12 cellular contexts compared by ENCODE assay signal in genomic region chr18:51666717-51667320, GRCh38.
DNase-seq lines count a peak whose midpoint lies in the region; ATAC-seq, FAIRE-seq and TF ChIP-seq lines count a peak whose summit lies in the region.
"Had no signal": no experiment of that assay in that cellular context is flagged by ENCODE, and none has a peak within 500 bp of the region (broad histone marks: within the 10 kb centered on the region; RNA-seq: fewer than 3 reads in every experiment).

No MANE protein-coding gene starts in this region.

- H3K79me2 ChIP-seq in astrocyte (ENCODE audit: insufficient read depth, low read length), result no peaks in the 10 kb centered on the region

- no peak for TF ChIP-seq CTCF in astrocyte (IDR thresholded peaks at IDR 0.05; ENCODE audit: insufficient read depth, low read depth, low read length)

- no peak overlapping the region for H3K27ac Mint-ChIP-seq in astrocyte (ENCODE audit: unreplicated experiment)
- no peak overlapping the region for H3K27ac Mint-ChIP-seq in activated CD4-positive, alpha-beta T cell treated with anti-CD3 and anti-CD28 coated beads, Interleukin-2, amount 10 ng/mL, durations not matched to agents 24 days and 14 days
- H3K27ac Mint-ChIP-seq: activated T-cell treated with anti-CD3 and anti-CD28 coated beads, Interleukin-2, amount 50 U/mL, for 72 hours; memory B cell; T-cell had no signal

- no peaks in the 10 kb centered on the region for H3K36me3 Mint-ChIP-seq in astrocyte (ENCODE audit: low read depth, unreplicated experiment)
- no peaks in the 10 kb centered on the region for H3K36me3 Mint-ChIP-seq in activated CD4-positive, alpha-beta T cell treated with anti-CD3 and anti-CD28 coated beads, Interleukin-2, amount 10 ng/mL, durations not matched to agents 24 days and 14 days (ENCODE audit: low read depth)
- H3K36me3 Mint-ChIP-seq: memory B cell, T-cell had no signal

- H4K20me1 ChIP-seq in astrocyte (ENCODE audit: insufficient read depth, low read length), result no peaks in the 10 kb centered on the region

- H3K27me3 ChIP-seq in astrocyte (ENCODE audit: insufficient read depth, low read length), result peaks cover 2% of the 10 kb centered on the region
- H3K27me3 ChIP-seq: vagina had no signal

- H3K9ac ChIP-seq in astrocyte (ENCODE audit: low read length), result no peak overlapping the region

- peaks cover 11% of the 10 kb centered on the region for H3K27me3 Mint-ChIP-seq in astrocyte (ENCODE audit: low read depth, unreplicated experiment)
- H3K27me3 Mint-ChIP-seq in activated CD4-positive, alpha-beta T cell treated with anti-CD3 and anti-CD28 coated beads, Interleukin-2, amount 10 ng/mL, durations not matched to agents 24 days and 14 days, result no peaks in the 10 kb centered on the region

- no peak for FAIRE-seq in astrocyte (lab: Jason Lieb, UNC)

- no peaks in the 10 kb centered on the region for H3K9me3 ChIP-seq in astrocyte (ENCODE audit: insufficient read depth, low read depth, low read length)
- H3K9me3 ChIP-seq: vagina had no signal

- H2AFZ ChIP-seq in astrocyte (ENCODE audit: low read depth, low read length), result peak overlapping the region; percentile 64

- H3K9me3 Mint-ChIP-seq in astrocyte (ENCODE audit: unreplicated experiment), result peaks cover 2% of the 10 kb centered on the region
- no peaks in the 10 kb centered on the region for H3K9me3 Mint-ChIP-seq in activated CD4-positive, alpha-beta T cell treated with anti-CD3 and anti-CD28 coated beads, Interleukin-2, amount 10 ng/mL, durations not matched to agents 24 days and 14 days
- H3K9me3 Mint-ChIP-seq: activated T-cell treated with anti-CD3 and anti-CD28 coated beads, Interleukin-2, amount 50 U/mL, for 72 hours; memory B cell had no signal

- H3K36me3 ChIP-seq in astrocyte (ENCODE audit: insufficient read depth, low read length), result no peaks in the 10 kb centered on the region
- H3K36me3 ChIP-seq: vagina had no signal

- H3K4me1 ChIP-seq in astrocyte (ENCODE audit: insufficient read depth, low read length), result no peaks in the 10 kb centered on the region
- H3K4me1 ChIP-seq: vagina had no signal

- H3K4me1 Mint-ChIP-seq in astrocyte (ENCODE audit: low read depth, unreplicated experiment), result peaks cover 9% of the 10 kb centered on the region
- peaks cover 2% of the 10 kb centered on the region for H3K4me1 Mint-ChIP-seq in activated CD4-positive, alpha-beta T cell treated with anti-CD3 and anti-CD28 coated beads, Interleukin-2, amount 10 ng/mL, durations not matched to agents 24 days and 14 days

- no peak for ATAC-seq in HG02938 (IDR thresholded peaks at IDR 0.05; ENCODE audit: unreplicated experiment)
- ATAC-seq: activated T-cell treated with anti-CD3 and anti-CD28 coated beads, Interleukin-2, amount 50 U/mL, for 72 hours; T-cell had no signal

- H3K4me2 ChIP-seq in astrocyte (ENCODE audit: low read length), result peak overlapping the region; percentile 36

- H3K4me3 ChIP-seq in astrocyte (ENCODE audit: insufficient read depth, low read depth, low read length), result no peak overlapping the region
- H3K4me3 ChIP-seq: vagina had no signal

- peak in 9 of 14 donors; percentile 16 to 60 (median 37) for DNase-seq in C1 segment of cervical spinal cord (lab: John Stamatoyannopoulos, UW)
- peak; percentile 79 for DNase-seq in NCI-H2107 (lab: John Stamatoyannopoulos, UW)
- DNase-seq in astrocyte (ENCODE audit: low read depth), result peak; percentile 1
- peak; percentile 1 to 2 for DNase-seq in lung microvascular endothelial cell (ENCODE audit: low read depth in 2 of 2)
- no peak for DNase-seq in activated CD4-positive, alpha-beta T cell treated with anti-CD3 and anti-CD28 coated beads, Interleukin-2, amount 10 ng/mL, durations not matched to agents 24 days and 14 days
- DNase-seq in UCSD-AML1 (lab: John Stamatoyannopoulos, UW; ENCODE audit: unreplicated experiment), result no peak
- no peak for DNase-seq in posterior vena cava (ENCODE audit: low spot score)
- DNase-seq: activated T-cell treated with anti-CD3 and anti-CD28 coated beads, Interleukin-2, amount 50 U/mL, for 72 hours; T-cell had no signal

- H3K4me3 Mint-ChIP-seq in astrocyte (ENCODE audit: unreplicated experiment), result no peak overlapping the region
- no peak overlapping the region for H3K4me3 Mint-ChIP-seq in activated CD4-positive, alpha-beta T cell treated with anti-CD3 and anti-CD28 coated beads, Interleukin-2, amount 10 ng/mL, durations not matched to agents 24 days and 14 days
- H3K4me3 Mint-ChIP-seq: activated T-cell treated with anti-CD3 and anti-CD28 coated beads, Interleukin-2, amount 50 U/mL, for 72 hours; memory B cell; T-cell had no signal

- intact Hi-C loops in activated CD4-positive, alpha-beta T cell treated with anti-CD3 and anti-CD28 coated beads, Interleukin-2, amount 10 ng/mL, durations not matched to agents 24 days and 14 days (cut with micrococcal nuclease), result no loop called here
- intact Hi-C loops in posterior vena cava (cut with DNase I), result no loop called here

- no peak overlapping the region for H3K27ac ChIP-seq in astrocyte (ENCODE audit: low read depth, low read length)
- H3K27ac ChIP-seq: vagina had no signal

Comparison
In these comparisons a context has a peak if more than half of its experiments do, and no peak if none do; other contexts are left out.
1. DNase-seq: peak in C1 segment of cervical spinal cord (9 of 14), NCI-H2107 (single experiment), astrocyte (single experiment) and lung microvascular endothelial cell (2 of 2); none in activated CD4-positive, alpha-beta T cell treated with anti-CD3 and anti-CD28 coated beads, Interleukin-2, amount 10 ng/mL, durations not matched to agents 24 days and 14 days (single experiment), UCSD-AML1 (single experiment) and posterior vena cava (single experiment).